11 cellular contexts compared by ENCODE assay signal in genomic region chr7:24896031-24896433, GRCh38.
DNase-seq lines count a peak whose midpoint lies in the region; ATAC-seq and TF ChIP-seq lines count a peak whose summit lies in the region.
"Had no signal": no experiment of that assay in that cellular context is flagged by ENCODE, and none has a peak within 500 bp of the region (broad histone marks: within the 10 kb centered on the region; RNA-seq: fewer than 3 reads in every experiment).

No MANE protein-coding gene starts in this region.

- intact Hi-C loops in gastrocnemius medialis (cut with DNase I; ENCODE audit: low total_unique reads) = loop anchor here (5.0 kb wide), 1 partner anchor 171 kb away; no protein-coding TSS in a partner anchor

- no peaks in the 10 kb centered on the region for H3K27me3 Mint-ChIP-seq in activated T-helper 17 cell treated with anti-CD3 and anti-CD28 coated beads, Interleukin-2, amount 50 U/mL, for 72 hours

- H3K79me2 ChIP-seq in DND-41 (ENCODE audit: insufficient read depth, low read length) = peaks cover 46% of the 10 kb centered on the region

- DNase-seq in DND-41 (peak; percentile 56), anterior cingulate cortex (lab: John Stamatoyannopoulos, UW) (no peak), gastrocnemius medialis (no peak), glomerular visceral epithelial cell (ENCODE audit: extremely low spot score) (no peak), NCI-H1105 treated with DMSO at 0.1 percent for 48 hours (lab: John Stamatoyannopoulos, UW) (no peak)
- DNase-seq: activated T-cell treated with anti-CD3 and anti-CD28 coated beads, Interleukin-2, amount 50 U/mL, for 4 hours; EL; foreskin melanocyte had no signal

- H3K9me3 ChIP-seq in DND-41 (ENCODE audit: insufficient read depth, low read length, severe bottlenecking) (no peaks in the 10 kb centered on the region), gastrocnemius medialis (no peaks in the 10 kb centered on the region)

- peak overlapping the region; percentile 20 for H3K27ac Mint-ChIP-seq in activated T-helper 17 cell treated with anti-CD3 and anti-CD28 coated beads, Interleukin-2, amount 50 U/mL, for 72 hours

- H3K27ac ChIP-seq in DND-41 (ENCODE audit: low read length) (no peak overlapping the region), gastrocnemius medialis (no peak overlapping the region)

- peaks cover 50% of the 10 kb centered on the region for H3K4me1 Mint-ChIP-seq in activated T-helper 17 cell treated with anti-CD3 and anti-CD28 coated beads, Interleukin-2, amount 50 U/mL, for 72 hours

- H3K9me3 Mint-ChIP-seq in activated T-helper 17 cell treated with anti-CD3 and anti-CD28 coated beads, Interleukin-2, amount 50 U/mL, for 72 hours = no peaks in the 10 kb centered on the region
- H3K9me3 Mint-ChIP-seq: activated T-cell treated with anti-CD3 and anti-CD28 coated beads, Interleukin-2, amount 50 U/mL, for 4 hours had no signal

- TF ChIP-seq POLR2A in gastrocnemius medialis (IDR thresholded peaks at IDR 0.05) = no peak

- no peak overlapping the region for H3K9ac ChIP-seq in DND-41 (ENCODE audit: low read depth, low read length)

- in situ Hi-C loops in gastrocnemius medialis (cut with MboI; ENCODE audit: low sequenced_read_pairs in 4 of 4) = no loop called here

- H3K27me3 ChIP-seq in DND-41 (ENCODE audit: insufficient read depth, low read length, poor library complexity) = no peaks in the 10 kb centered on the region
- H3K27me3 ChIP-seq in gastrocnemius medialis = no peaks in the 10 kb centered on the region

- H3K4me1 ChIP-seq in DND-41 (ENCODE audit: insufficient read depth, low read length) (peaks cover 9% of the 10 kb centered on the region; the same call in 1 of the 2 replicates), gastrocnemius medialis (peaks cover 0 to 6% of the 10 kb centered on the region in 2 donors)

- H3K4me2 ChIP-seq in DND-41 (ENCODE audit: insufficient read depth, low read length) = no peak overlapping the region

- peaks cover 18% of the 10 kb centered on the region; the same call in 1 of the 2 replicates for H4K20me1 ChIP-seq in DND-41 (ENCODE audit: insufficient read depth, low read length)

- no peak overlapping the region for H3K4me3 ChIP-seq in DND-41 (ENCODE audit: low read depth in 1 of 2, low read length in 2 of 2)
- no peak overlapping the region for H3K4me3 ChIP-seq in gastrocnemius medialis

- H3K36me3 ChIP-seq in DND-41 (ENCODE audit: insufficient read depth, low read length) (peaks cover 12% of the 10 kb centered on the region; the same call in 1 of the 2 replicates), gastrocnemius medialis (no peaks in the 10 kb centered on the region)

- peaks cover 15% of the 10 kb centered on the region for H3K36me3 Mint-ChIP-seq in activated T-helper 17 cell treated with anti-CD3 and anti-CD28 coated beads, Interleukin-2, amount 50 U/mL, for 72 hours (ENCODE audit: low read depth)

- ATAC-seq in DND-41 (ENCODE audit: insufficient read depth, low read depth) (peak; percentile 90), GM19351 (IDR thresholded peaks at IDR 0.05; ENCODE audit: unreplicated experiment) (peak; percentile 80), HG03064 (IDR thresholded peaks at IDR 0.05; ENCODE audit: low read depth, unreplicated experiment) (peak; percentile 60), gastrocnemius medialis (no peak)
- peak; percentile 58 for ATAC-seq in activated T-helper 17 cell treated with anti-CD3 and anti-CD28 coated beads, Interleukin-2, amount 50 U/mL, for 72 hours (replicated peaks)

- no peak overlapping the region for H2AFZ ChIP-seq in DND-41 (ENCODE audit: low read depth, low read length)

- no peak for TF ChIP-seq CTCF in DND-41 (IDR thresholded peaks at IDR 0.05; ENCODE audit: borderline replicate concordance, extremely low read depth, low read length, poor library complexity, severe bottlenecking)
- TF ChIP-seq CTCF in gastrocnemius medialis (IDR thresholded peaks at IDR 0.05 in 4 of 5, conservative IDR thresholded peaks at IDR 0.05 in 1 of 5) = no peak

- H3K4me3 Mint-ChIP-seq in activated T-helper 17 cell treated with anti-CD3 and anti-CD28 coated beads, Interleukin-2, amount 50 U/mL, for 72 hours = peak overlapping the region; percentile 41
- H3K4me3 Mint-ChIP-seq: activated T-cell treated with anti-CD3 and anti-CD28 coated beads, Interleukin-2, amount 50 U/mL, for 4 hours had no signal

Comparison
In these comparisons a context has a peak if more than half of its experiments do, and no peak if none do; other contexts are left out.
1. ATAC-seq: peak in DND-41 (single experiment), GM19351 (single experiment), HG03064 (single experiment) and activated T-helper 17 cell treated with anti-CD3 and anti-CD28 coated beads, Interleukin-2, amount 50 U/mL, for 72 hours (single experiment); none in gastrocnemius medialis (0 of 2).